24 cellular contexts compared by ENCODE assay signal in genomic region chr5:95907067-95907705, GRCh38. TPM values are rescaled to one million over a fixed set of nuclear protein-coding genes. Genes with fewer than 3 reads are reported as not detected.
A peak's percentile ranks its signal among the peaks of the same experiment; 100 is the strongest.
DNase-seq lines count a peak whose midpoint lies in the region; ATAC-seq, FAIRE-seq and TF ChIP-seq lines count a peak whose summit lies in the region.
"Had no signal": no experiment of that assay in that cellular context is flagged by ENCODE, and none has a peak within 500 bp of the region (broad histone marks: within the 10 kb centered on the region; RNA-seq: fewer than 3 reads in every experiment).

No MANE protein-coding gene starts in this region.

- TF ChIP-seq POLR2A in GM12892 (IDR thresholded peaks at IDR 0.05; ENCODE audit: low read depth, low read length): 0 out of 2 replicates have a peak, but pooled peaks have one; percentile 20

- H3K36me3 ChIP-seq in neutrophil (peaks cover 7% of the 10 kb centered on the region), brain microvascular endothelial cell (replicated peaks) (peaks cover 12% of the 10 kb centered on the region)
- H3K36me3 ChIP-seq: ovary had no signal

- peak overlapping the region; percentile 1 for H3K27ac ChIP-seq in neutrophil
- no peak overlapping the region for H3K27ac ChIP-seq in brain microvascular endothelial cell
- H3K27ac ChIP-seq: ovary, PC-9, SJSA1, tibial artery had no signal

- H3K27ac Mint-ChIP-seq in activated CD8-positive, alpha-beta T cell treated with anti-CD3 and anti-CD28 coated beads, Interleukin-2, amount 10 ng/mL, durations not matched to agents 7 days and 5 days: no peak overlapping the region
- H3K27ac Mint-ChIP-seq: activated CD4-positive, alpha-beta T cell treated with anti-CD3 and anti-CD28 coated beads, Interleukin-2, amount 10 ng/mL, durations not matched to agents 7 days and 5 days; CD4-positive, alpha-beta T cell; naive B cell; stimulated activated memory B cell treated with anti-CD40 and anti-IgM and Interleukin-4, amounts not matched to agents 10 μg/mL and 1 μg/mL and 100 μg/mL, for 72 hours; T-helper 17 cell had no signal

- TF ChIP-seq CTCF in neutrophil (IDR thresholded peaks at IDR 0.05) (no peak), brain microvascular endothelial cell (IDR thresholded peaks at IDR 0.05; ENCODE audit: low read depth, low read length, missing control alignments) (no peak)

- H3K9me3 Mint-ChIP-seq in activated CD8-positive, alpha-beta T cell treated with anti-CD3 and anti-CD28 coated beads, Interleukin-2, amount 10 ng/mL, durations not matched to agents 7 days and 5 days (ENCODE audit: insufficient read depth): no peaks in the 10 kb centered on the region
- H3K9me3 Mint-ChIP-seq: activated CD4-positive, alpha-beta T cell treated with anti-CD3 and anti-CD28 coated beads, Interleukin-2, amount 10 ng/mL, durations not matched to agents 7 days and 5 days; CD4-positive, alpha-beta T cell; naive B cell; stimulated activated memory B cell treated with anti-CD40 and anti-IgM and Interleukin-4, amounts not matched to agents 10 μg/mL and 1 μg/mL and 100 μg/mL, for 72 hours had no signal

- peaks cover 16 to 19% of the 10 kb centered on the region in 2 experiments for H3K4me1 ChIP-seq in neutrophil (ENCODE audit: control insufficient read depth in 1 of 2, insufficient read depth in 1 of 2, low read depth in 1 of 2, low read length in 1 of 2)

- H3K27me3 Mint-ChIP-seq in activated CD8-positive, alpha-beta T cell treated with anti-CD3 and anti-CD28 coated beads, Interleukin-2, amount 10 ng/mL, durations not matched to agents 7 days and 5 days (ENCODE audit: low read depth): no peaks in the 10 kb centered on the region
- H3K27me3 Mint-ChIP-seq: activated CD4-positive, alpha-beta T cell treated with anti-CD3 and anti-CD28 coated beads, Interleukin-2, amount 10 ng/mL, durations not matched to agents 7 days and 5 days; CD4-positive, alpha-beta T cell; naive B cell; stimulated activated memory B cell treated with anti-CD40 and anti-IgM and Interleukin-4, amounts not matched to agents 10 μg/mL and 1 μg/mL and 100 μg/mL, for 72 hours; T-helper 17 cell had no signal

- peaks cover 3% of the 10 kb centered on the region for H3K36me3 Mint-ChIP-seq in activated CD8-positive, alpha-beta T cell treated with anti-CD3 and anti-CD28 coated beads, Interleukin-2, amount 10 ng/mL, durations not matched to agents 7 days and 5 days (ENCODE audit: low read depth)

- FAIRE-seq in GM12892 (lab: Jason Lieb, UNC): no peak
- FAIRE-seq: K562 had no signal

- DNase-seq in GM12892 (ENCODE audit: insufficient read length) (no peak), brain microvascular endothelial cell (no peak), HPDE6-E6E7 (ENCODE audit: extremely low spot score) (no peak)
- no peak for DNase-seq in activated CD8-positive, alpha-beta T cell treated with anti-CD3 and anti-CD28 coated beads, Interleukin-2, amount 10 ng/mL, durations not matched to agents 7 days and 5 days
- DNase-seq in activated effector memory CD4-positive, alpha-beta T cell treated with anti-CD3 and anti-CD28 coated beads, Interleukin-2, amount 50 U/mL, for 16 hours: no peak
- DNase-seq: activated CD4-positive, alpha-beta T cell treated with anti-CD3 and anti-CD28 coated beads, Interleukin-2, amount 10 ng/mL, durations not matched to agents 7 days and 5 days; activated gamma-delta T cell; CD4-positive, alpha-beta T cell; DMS153; foreskin fibroblast; hypothalamus; mesenchymal stem cell; naive B cell; NCI-H146; NCI-H82; ovary; PC-9; T-helper 17 cell; tibial artery had no signal

- POLR2A ChIA-PET in activated CD8-positive, alpha-beta T cell treated with anti-CD3 and anti-CD28 coated beads, Interleukin-2, amount 10 ng/mL, durations not matched to agents 7 days and 5 days (lab: Charles Lee): no interaction called here

- H3K4me3 Mint-ChIP-seq in activated CD8-positive, alpha-beta T cell treated with anti-CD3 and anti-CD28 coated beads, Interleukin-2, amount 10 ng/mL, durations not matched to agents 7 days and 5 days: no peak overlapping the region
- H3K4me3 Mint-ChIP-seq: activated CD4-positive, alpha-beta T cell treated with anti-CD3 and anti-CD28 coated beads, Interleukin-2, amount 10 ng/mL, durations not matched to agents 7 days and 5 days; CD4-positive, alpha-beta T cell; naive B cell; stimulated activated memory B cell treated with anti-CD40 and anti-IgM and Interleukin-4, amounts not matched to agents 10 μg/mL and 1 μg/mL and 100 μg/mL, for 72 hours; T-helper 17 cell had no signal

- no peak overlapping the region for H3K4me3 ChIP-seq in neutrophil (ENCODE audit: low read depth in 1 of 2, low read length in 1 of 2)
- H3K4me3 ChIP-seq in brain microvascular endothelial cell (ENCODE audit: low read depth, low read length): no peak overlapping the region
- H3K4me3 ChIP-seq: K562, ovary, PC-9, SJSA1, tibial artery had no signal

- CTCF ChIA-PET in activated CD8-positive, alpha-beta T cell treated with anti-CD3 and anti-CD28 coated beads, Interleukin-2, amount 10 ng/mL, durations not matched to agents 7 days and 5 days (lab: Charles Lee): interaction anchor here (2.0 kb wide), 1 partner anchor 429 kb away, joined by 4 read pairs; no protein-coding TSS in a partner anchor

- H3K4me1 Mint-ChIP-seq in activated CD8-positive, alpha-beta T cell treated with anti-CD3 and anti-CD28 coated beads, Interleukin-2, amount 10 ng/mL, durations not matched to agents 7 days and 5 days (ENCODE audit: low read depth): peaks cover 9% of the 10 kb centered on the region
- H3K4me1 Mint-ChIP-seq: naive B cell; stimulated activated memory B cell treated with anti-CD40 and anti-IgM and Interleukin-4, amounts not matched to agents 10 μg/mL and 1 μg/mL and 100 μg/mL, for 72 hours had no signal

- peak; percentile 60 for ATAC-seq in GM19351 (IDR thresholded peaks at IDR 0.05; ENCODE audit: unreplicated experiment)
- ATAC-seq in activated CD8-positive, alpha-beta T cell treated with anti-CD3 and anti-CD28 coated beads, Interleukin-2, amount 10 ng/mL, durations not matched to agents 7 days and 5 days: peak; percentile 47
- ATAC-seq: K562; stimulated activated memory B cell treated with anti-CD40 and anti-IgM and Interleukin-4, amounts not matched to agents 10 μg/mL and 1 μg/mL and 100 μg/mL, for 72 hours; T-helper 17 cell had no signal

- in situ Hi-C loops in brain microvascular endothelial cell (cut with HindIII; ENCODE audit: low pct_ligation_motif_present, low sequenced_read_pairs): no loop called here

- no peaks in the 10 kb centered on the region for H3K9me3 ChIP-seq in neutrophil
- H3K9me3 ChIP-seq: ovary, SJSA1, tibial artery had no signal

- H3K27me3 ChIP-seq in neutrophil: no peaks in the 10 kb centered on the region
- no peaks in the 10 kb centered on the region for H3K27me3 ChIP-seq in brain microvascular endothelial cell (replicated peaks)
- H3K27me3 ChIP-seq: ovary, SJSA1, tibial artery had no signal

RNA-seq across cellular contexts. Expression of gene ELL2, which starts 54.5 kb away (rescaled TPM):
- polyA plus RNA-seq in GM12892 (2012; ENCODE audit: missing spikeins): 42.1 TPM
- total RNA-seq in activated CD8-positive, alpha-beta T cell treated with anti-CD3 and anti-CD28 coated beads, Interleukin-2, amount 10 ng/mL, durations not matched to agents 7 days and 5 days: 10 to 100 TPM; 11.0 to 11.1 TPM
